ENCODE assay signal across 19 cellular contexts in genomic region chr1:216014046-216014445, GRCh38.
"Had no signal": no experiment of that assay in that cellular context is flagged by ENCODE, and none has a peak within 500 bp of the region (broad histone marks: within the 10 kb centered on the region; RNA-seq: fewer than 3 reads in every experiment).

No MANE protein-coding gene starts in this region.

- H3K4me1 Mint-ChIP-seq: activated naive CD4-positive, alpha-beta T cell treated with anti-CD3 and anti-CD28 coated beads, Interleukin-2, amount 10 ng/mL, durations not matched to agents 7 days and 5 days; naive thymus-derived CD4-positive, alpha-beta T cell; neural crest cell had no signal

- H3K27me3 ChIP-seq: colonic mucosa, heart right ventricle, vagina had no signal

- H3K9me3 ChIP-seq: colonic mucosa, heart right ventricle, lower lobe of right lung, thoracic aorta, vagina had no signal

- H3K27ac Mint-ChIP-seq: activated CD4-positive, alpha-beta memory T cell treated with anti-CD3 and anti-CD28 coated beads for 36 hours; activated naive CD4-positive, alpha-beta T cell treated with anti-CD3 and anti-CD28 coated beads, Interleukin-2, amount 10 ng/mL, durations not matched to agents 7 days and 5 days; naive thymus-derived CD4-positive, alpha-beta T cell; type B pancreatic cell had no signal

- DNase-seq: activated CD4-positive, alpha-beta memory T cell treated with anti-CD3 and anti-CD28 coated beads for 36 hours; activated CD4-positive, alpha-beta T cell treated with anti-CD3 and anti-CD28 coated beads for 48 hours; activated effector memory CD4-positive, alpha-beta T cell treated with Interleukin-2 at 50 U/mL for 16 hours; activated naive CD4-positive, alpha-beta T cell treated with anti-CD3 and anti-CD28 coated beads, Interleukin-2, amount 10 ng/mL, durations not matched to agents 7 days and 5 days; activated T-cell treated with anti-CD3 and anti-CD28 coated beads, Interleukin-2, amount 50 U/mL, for 48 hours; amygdala; colonic mucosa; heart right ventricle; lower lobe of right lung; naive thymus-derived CD4-positive, alpha-beta T cell; occipital lobe; retina; stimulated activated CD4-positive, alpha-beta T cell treated with anti-CD3 and anti-CD28 coated beads, Interleukin-2, amount 100 ng/mL, for 48 hours; stimulated activated naive CD4-positive, alpha-beta T cell had no signal

- H3K36me3 ChIP-seq: colonic mucosa, heart right ventricle, lower lobe of right lung, thoracic aorta, vagina had no signal

- H3K4me3 Mint-ChIP-seq: activated CD4-positive, alpha-beta memory T cell treated with anti-CD3 and anti-CD28 coated beads for 36 hours; activated naive CD4-positive, alpha-beta T cell treated with anti-CD3 and anti-CD28 coated beads, Interleukin-2, amount 10 ng/mL, durations not matched to agents 7 days and 5 days; naive thymus-derived CD4-positive, alpha-beta T cell; neural crest cell; type B pancreatic cell had no signal

- H3K9me3 Mint-ChIP-seq: neural crest cell, type B pancreatic cell had no signal

- H3K4me3 ChIP-seq: colonic mucosa, heart right ventricle, lower lobe of right lung, thoracic aorta, vagina had no signal

- H3K27me3 Mint-ChIP-seq: activated CD4-positive, alpha-beta memory T cell treated with anti-CD3 and anti-CD28 coated beads for 36 hours; activated naive CD4-positive, alpha-beta T cell treated with anti-CD3 and anti-CD28 coated beads, Interleukin-2, amount 10 ng/mL, durations not matched to agents 7 days and 5 days; naive thymus-derived CD4-positive, alpha-beta T cell; type B pancreatic cell had no signal

- H3K4me1 ChIP-seq: colonic mucosa, heart right ventricle, lower lobe of right lung, vagina had no signal

- ATAC-seq: heart right ventricle; left lobe of liver; lower lobe of right lung; naive thymus-derived CD4-positive, alpha-beta T cell had no signal

- H3K27ac ChIP-seq: colonic mucosa, heart right ventricle, lower lobe of right lung, thoracic aorta, vagina had no signal
